In genomic region chr11:16381177-16381576, GRCh38 we compare ENCODE assay signal across 29 cellular contexts. TPM values are rescaled to one million over a fixed set of nuclear protein-coding genes. Genes with fewer than 3 reads are reported as not detected.
"Had no signal": no experiment of that assay in that cellular context is flagged by ENCODE, and none has a peak within 500 bp of the region (broad histone marks: within the 10 kb centered on the region; RNA-seq: fewer than 3 reads in every experiment).

No MANE protein-coding gene starts in this region.

- DNase-seq: activated CD4-positive, alpha-beta memory T cell treated with anti-CD3 and anti-CD28 coated beads, Interleukin-2, amount 10 ng/mL, durations not matched to agents 7 days and 5 days; activated CD4-positive, alpha-beta T cell treated with anti-CD3 and anti-CD28 coated beads for 1 hour; activated CD4-positive, alpha-beta T cell treated with anti-CD3 and anti-CD28 coated beads for 4 hours; activated CD4-positive, alpha-beta T cell treated with anti-CD3 and anti-CD28 coated beads, Interleukin-2, amount 10 ng/mL, durations not matched to agents 7 days and 5 days; activated CD4-positive, alpha-beta T cell treated with anti-CD3 and anti-CD28 coated beads, Interleukin-2, amount 50 U/mL, for 4 hours; activated CD8-positive, alpha-beta memory T cell treated with anti-CD3 and anti-CD28 coated beads, Interleukin-2, amount 50 U/mL, for 48 hours; activated gamma-delta T cell; activated naive CD4-positive, alpha-beta T cell; activated naive CD4-positive, alpha-beta T cell treated with anti-CD3 and anti-CD28 coated beads, Interleukin-2, amount 10 ng/mL, durations not matched to agents 7 days and 5 days; activated naive CD8-positive, alpha-beta T cell treated with anti-CD3 and anti-CD28 coated beads, Interleukin-2, amount 10 ng/mL, durations not matched to agents 7 days and 5 days; activated T-cell treated with anti-CD3 and anti-CD28 coated beads for 4 hours; activated T-cell treated with anti-CD3 and anti-CD28 coated beads, Interleukin-2, amount 50 U/mL, for 24 hours; activated T-cell treated with anti-CD3 and anti-CD28 coated beads, Interleukin-2, amount 50 U/mL, for 72 hours; amniotic stem cell; anterior cingulate cortex; caudate nucleus; colonic mucosa; effector CD8-positive, alpha-beta T cell; foreskin melanocyte; heart right ventricle; SW 1271; T-cell; T-helper 17 cell; T1000 had no signal

- H3K27me3 ChIP-seq: colonic mucosa, gastroesophageal sphincter, heart right ventricle had no signal

- H3K4me3 ChIP-seq: colonic mucosa, gastroesophageal sphincter, heart right ventricle had no signal

- ATAC-seq: activated naive CD4-positive, alpha-beta T cell treated with anti-CD3 and anti-CD28 coated beads, Interleukin-2, amount 50 U/mL, for 72 hours; activated T-cell treated with anti-CD3 and anti-CD28 coated beads, Interleukin-2, amount 50 U/mL, for 72 hours; esophagus mucosa; gastroesophageal sphincter; heart right ventricle; T-cell; T-helper 17 cell had no signal

- H3K9me3 ChIP-seq: colonic mucosa, gastroesophageal sphincter, heart right ventricle had no signal

- H3K27me3 Mint-ChIP-seq: activated CD4-positive, alpha-beta memory T cell treated with anti-CD3 and anti-CD28 coated beads, Interleukin-2, amount 10 ng/mL, durations not matched to agents 7 days and 5 days; activated CD4-positive, alpha-beta T cell treated with anti-CD3 and anti-CD28 coated beads, Interleukin-2, amount 10 ng/mL, durations not matched to agents 7 days and 5 days; activated naive CD4-positive, alpha-beta T cell treated with anti-CD3 and anti-CD28 coated beads, Interleukin-2, amount 10 ng/mL, durations not matched to agents 7 days and 5 days; activated naive CD8-positive, alpha-beta T cell treated with anti-CD3 and anti-CD28 coated beads, Interleukin-2, amount 10 ng/mL, durations not matched to agents 7 days and 5 days; activated T-cell treated with anti-CD3 and anti-CD28 coated beads, Interleukin-2, amount 50 U/mL, for 24 hours; T-cell; T-helper 17 cell had no signal

- H3K27ac ChIP-seq: colonic mucosa, epithelial cell of prostate, gastroesophageal sphincter, heart right ventricle had no signal

- H3K36me3 Mint-ChIP-seq: activated naive CD4-positive, alpha-beta T cell treated with anti-CD3 and anti-CD28 coated beads, Interleukin-2, amount 10 ng/mL, durations not matched to agents 7 days and 5 days; activated naive CD4-positive, alpha-beta T cell treated with anti-CD3 and anti-CD28 coated beads, Interleukin-2, amount 50 U/mL, for 72 hours; activated naive CD8-positive, alpha-beta T cell treated with anti-CD3 and anti-CD28 coated beads, Interleukin-2, amount 10 ng/mL, durations not matched to agents 7 days and 5 days; T-cell had no signal

- H3K4me1 ChIP-seq: colonic mucosa, gastroesophageal sphincter had no signal

- H3K4me1 Mint-ChIP-seq: activated CD4-positive, alpha-beta memory T cell treated with anti-CD3 and anti-CD28 coated beads, Interleukin-2, amount 10 ng/mL, durations not matched to agents 7 days and 5 days; activated CD4-positive, alpha-beta T cell treated with anti-CD3 and anti-CD28 coated beads, Interleukin-2, amount 10 ng/mL, durations not matched to agents 7 days and 5 days; activated naive CD4-positive, alpha-beta T cell treated with anti-CD3 and anti-CD28 coated beads, Interleukin-2, amount 10 ng/mL, durations not matched to agents 7 days and 5 days; activated naive CD8-positive, alpha-beta T cell treated with anti-CD3 and anti-CD28 coated beads, Interleukin-2, amount 10 ng/mL, durations not matched to agents 7 days and 5 days; T-cell; T-helper 17 cell had no signal

- H3K27ac Mint-ChIP-seq: activated CD4-positive, alpha-beta memory T cell treated with anti-CD3 and anti-CD28 coated beads, Interleukin-2, amount 10 ng/mL, durations not matched to agents 7 days and 5 days; activated CD4-positive, alpha-beta T cell treated with anti-CD3 and anti-CD28 coated beads, Interleukin-2, amount 10 ng/mL, durations not matched to agents 7 days and 5 days; activated naive CD4-positive, alpha-beta T cell treated with anti-CD3 and anti-CD28 coated beads, Interleukin-2, amount 10 ng/mL, durations not matched to agents 7 days and 5 days; activated naive CD4-positive, alpha-beta T cell treated with anti-CD3 and anti-CD28 coated beads, Interleukin-2, amount 50 U/mL, for 72 hours; activated naive CD8-positive, alpha-beta T cell treated with anti-CD3 and anti-CD28 coated beads, Interleukin-2, amount 10 ng/mL, durations not matched to agents 7 days and 5 days; activated T-cell treated with anti-CD3 and anti-CD28 coated beads, Interleukin-2, amount 50 U/mL, for 24 hours; activated T-cell treated with anti-CD3 and anti-CD28 coated beads, Interleukin-2, amount 50 U/mL, for 72 hours; T-cell; T-helper 17 cell; T-helper 2 cell treated with Interferon-gamma antibody and Interleukin-4, amounts not matched to agents 5 μg/mL and 100 μg/mL, for 36 hours had no signal

- H3K9me3 Mint-ChIP-seq: activated CD4-positive, alpha-beta T cell treated with anti-CD3 and anti-CD28 coated beads, Interleukin-2, amount 10 ng/mL, durations not matched to agents 7 days and 5 days; activated naive CD4-positive, alpha-beta T cell treated with anti-CD3 and anti-CD28 coated beads, Interleukin-2, amount 10 ng/mL, durations not matched to agents 7 days and 5 days; activated T-cell treated with anti-CD3 and anti-CD28 coated beads, Interleukin-2, amount 50 U/mL, for 24 hours; activated T-cell treated with anti-CD3 and anti-CD28 coated beads, Interleukin-2, amount 50 U/mL, for 72 hours; T-helper 2 cell treated with Interferon-gamma antibody and Interleukin-4, amounts not matched to agents 5 μg/mL and 100 μg/mL, for 36 hours had no signal

- H3K36me3 ChIP-seq: colonic mucosa, gastroesophageal sphincter, heart right ventricle had no signal

- H3K4me3 Mint-ChIP-seq: activated CD4-positive, alpha-beta memory T cell treated with anti-CD3 and anti-CD28 coated beads, Interleukin-2, amount 10 ng/mL, durations not matched to agents 7 days and 5 days; activated CD4-positive, alpha-beta T cell treated with anti-CD3 and anti-CD28 coated beads, Interleukin-2, amount 10 ng/mL, durations not matched to agents 7 days and 5 days; activated naive CD4-positive, alpha-beta T cell treated with anti-CD3 and anti-CD28 coated beads, Interleukin-2, amount 10 ng/mL, durations not matched to agents 7 days and 5 days; activated naive CD8-positive, alpha-beta T cell treated with anti-CD3 and anti-CD28 coated beads, Interleukin-2, amount 10 ng/mL, durations not matched to agents 7 days and 5 days; activated T-cell treated with anti-CD3 and anti-CD28 coated beads, Interleukin-2, amount 50 U/mL, for 24 hours; activated T-cell treated with anti-CD3 and anti-CD28 coated beads, Interleukin-2, amount 50 U/mL, for 72 hours; T-cell; T-helper 17 cell; T-helper 2 cell treated with Interferon-gamma antibody and Interleukin-4, amounts not matched to agents 5 μg/mL and 100 μg/mL, for 36 hours had no signal

RNA-seq across cellular contexts. Expression of gene SOX6, which starts 24.8 kb away (rescaled TPM):
- total RNA-seq: activated CD4-positive, alpha-beta memory T cell treated with anti-CD3 and anti-CD28 coated beads, Interleukin-2, amount 10 ng/mL, durations not matched to agents 7 days and 5 days; activated CD4-positive, alpha-beta T cell treated with anti-CD3 and anti-CD28 coated beads, Interleukin-2, amount 10 ng/mL, durations not matched to agents 7 days and 5 days; activated naive CD4-positive, alpha-beta T cell treated with anti-CD3 and anti-CD28 coated beads, Interleukin-2, amount 50 U/mL, for 72 hours; activated naive CD8-positive, alpha-beta T cell treated with anti-CD3 and anti-CD28 coated beads, Interleukin-2, amount 10 ng/mL, durations not matched to agents 7 days and 5 days had no signal
